16 cellular contexts compared by ENCODE assay signal in the genomic region with DNA sequence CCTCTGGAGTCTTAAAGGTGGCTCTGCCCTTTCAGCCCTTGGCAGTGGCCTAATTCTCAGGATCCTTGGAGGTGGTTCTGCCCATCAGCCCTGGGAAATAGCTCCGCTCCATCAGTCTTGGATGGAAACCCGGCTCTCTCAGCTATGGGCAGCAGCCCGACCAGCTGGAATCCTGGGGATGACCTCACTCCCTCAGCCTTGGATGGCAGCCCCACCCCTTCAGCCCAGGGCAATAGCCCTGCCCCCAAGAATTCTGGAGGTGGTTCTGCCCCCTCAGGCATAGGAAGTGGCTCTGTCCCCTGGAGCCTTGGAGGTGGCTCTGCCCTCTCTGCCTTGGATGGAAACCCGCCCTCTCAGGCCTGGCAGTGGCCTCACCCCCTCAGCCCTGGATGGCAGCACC.
DNase-seq lines count a peak whose midpoint lies in the region; ATAC-seq and FAIRE-seq lines count a peak whose summit lies in the region.
"Had no signal": no experiment of that assay in that cellular context is flagged by ENCODE, and none has a peak within 500 bp of the region (broad histone marks: within the 10 kb centered on the region; RNA-seq: fewer than 3 reads in every experiment).

No MANE protein-coding gene starts in this region.

- DNase-seq in DMS 273 (lab: John Stamatoyannopoulos, UW; ENCODE audit: unreplicated experiment), result peak; percentile 29
- no peak for DNase-seq in DMS 273 treated with DMSO at 0.1 percent for 48 hours (lab: John Stamatoyannopoulos, UW)
- peak; percentile 4 for DNase-seq in RCC 7860 (ENCODE audit: low spot score)
- DNase-seq in iPS-NIHi11 (ENCODE audit: low spot score), result peak; percentile 4
- DNase-seq in aorta, result no peak
- no peak for DNase-seq in AG08396 (ENCODE audit: low spot score)
- no peak for DNase-seq in NCI-H226
- DNase-seq: CD4-positive, CD25-positive, alpha-beta regulatory T cell; DMS79 treated with DMSO at 0.1 percent for 48 hours; EL; GDM1; H9 had no signal

- H3K36me3 ChIP-seq in aorta (ENCODE audit: control insufficient read depth in 1 of 2, insufficient read depth in 2 of 2, low read length in 1 of 2), result no peaks in the 10 kb centered on the region
- H3K36me3 ChIP-seq: BLaER1 treated with 17β-estradiol and CSF1 and Interleukin-3, amounts not matched to agents 10 nM and 100 nM had no signal

- H3K4me3 ChIP-seq in aorta (ENCODE audit: low read length in 2 of 2), result no peak overlapping the region
- H3K4me3 ChIP-seq: BLaER1 treated with 17β-estradiol and CSF1 and Interleukin-3, amounts not matched to agents 10 nM and 100 nM had no signal

- intact Hi-C loops in aorta (cut with DNase I), result no loop called here

- H3K27ac ChIP-seq in aorta (ENCODE audit: low read depth in 1 of 2, low read length in 2 of 2), result no peak overlapping the region
- H3K27ac ChIP-seq: 22Rv1; BLaER1 treated with 17β-estradiol and CSF1 and Interleukin-3, amounts not matched to agents 10 nM and 100 nM had no signal

- no peaks in the 10 kb centered on the region for H3K27me3 ChIP-seq in aorta (ENCODE audit: control insufficient read depth in 1 of 2, insufficient read depth in 2 of 2, low read length in 1 of 2)

- WGBS in aorta, 2 donors, result 71 to 73% methylated on average over 4 of the region's 4 CpGs

- H3K9me3 ChIP-seq in aorta (ENCODE audit: control insufficient read depth, low read length), result no peaks in the 10 kb centered on the region

- no peaks in the 10 kb centered on the region for H3K4me1 ChIP-seq in aorta (ENCODE audit: control insufficient read depth in 1 of 2, insufficient read depth in 2 of 2, low read length in 2 of 2)
- H3K4me1 ChIP-seq: BLaER1 treated with 17β-estradiol and CSF1 and Interleukin-3, amounts not matched to agents 10 nM and 100 nM had no signal

- ATAC-seq in aorta (ENCODE audit: low FRiP score) (peak; percentile 49), HG03139 (IDR thresholded peaks at IDR 0.05; ENCODE audit: unreplicated experiment) (no peak)

- no peak for FAIRE-seq in RCC 7860 (lab: Jason Lieb, UNC)
- FAIRE-seq: GM12892 had no signal

Comparison
In these comparisons a context has a peak if more than half of its experiments do, and no peak if none do; other contexts are left out.
1. DNase-seq: peak in DMS 273 (single experiment), RCC 7860 (single experiment) and iPS-NIHi11 (single experiment); none in DMS 273 treated with DMSO at 0.1 percent for 48 hours (single experiment), aorta (0 of 2), AG08396 (single experiment) and NCI-H226 (single experiment).